29 cellular contexts compared by ENCODE assay signal in genomic region chrX:94655180-94655579, GRCh38.
DNase-seq lines count a peak whose midpoint lies in the region; ATAC-seq, FAIRE-seq and TF ChIP-seq lines count a peak whose summit lies in the region.
"Had no signal": no experiment of that assay in that cellular context is flagged by ENCODE, and none has a peak within 500 bp of the region (broad histone marks: within the 10 kb centered on the region; RNA-seq: fewer than 3 reads in every experiment).

No MANE protein-coding gene starts in this region.

- FAIRE-seq in GM19239 (lab: Jason Lieb, UNC), result no peak
- FAIRE-seq: A204.1, GM12878, GM12892, GM18507 had no signal

- ATAC-seq in left lung (peak; percentile 91), lung (ENCODE audit: insufficient read depth, low FRiP score) (peak; percentile 75), upper lobe of right lung (peak; percentile 90), HG03521 (IDR thresholded peaks at IDR 0.05; ENCODE audit: unreplicated experiment) (no peak), PC-3 (no peak)
- ATAC-seq in activated naive CD4-positive, alpha-beta T cell treated with anti-CD3 and anti-CD28 coated beads, Interleukin-2, amount 50 U/mL, for 72 hours, result no peak
- ATAC-seq: GM12878 had no signal

- POLR2A ChIA-PET in PC-3 (lab: Charles Lee; ENCODE audit: unreplicated experiment), result no interaction called here

- H3K9me2 ChIP-seq in hepatocyte (replicated peaks; ENCODE audit: insufficient read depth), result no peaks in the 10 kb centered on the region
- no peaks in the 10 kb centered on the region for H3K9me2 ChIP-seq in PC-3 (replicated peaks; ENCODE audit: low read length)

- H4K20me1 ChIP-seq in hepatocyte (ENCODE audit: insufficient read depth, poor library complexity, severe bottlenecking) (no peaks in the 10 kb centered on the region), PC-3 (ENCODE audit: low read length) (no peaks in the 10 kb centered on the region)
- H4K20me1 ChIP-seq: BLaER1 had no signal

- H3K9me3 ChIP-seq in hepatocyte (ENCODE audit: low read depth), result no peaks in the 10 kb centered on the region
- no peaks in the 10 kb centered on the region for H3K9me3 ChIP-seq in left lung
- H3K9me3 ChIP-seq in lung (ENCODE audit: control insufficient read depth in 2 of 2, insufficient read depth in 1 of 2, low read length in 1 of 2), result peaks cover 0 to 6% of the 10 kb centered on the region in 2 donors
- H3K9me3 ChIP-seq in upper lobe of right lung, result no peaks in the 10 kb centered on the region
- no peaks in the 10 kb centered on the region for H3K9me3 ChIP-seq in PC-3 (ENCODE audit: low read length)
- H3K9me3 ChIP-seq: BE2C had no signal

- H3K4me1 ChIP-seq in hepatocyte (ENCODE audit: insufficient read depth) (no peaks in the 10 kb centered on the region), left lung (no peaks in the 10 kb centered on the region), lung (ENCODE audit: control insufficient read depth in 2 of 2, insufficient read depth in 2 of 2, low read length in 2 of 2) (no peaks in the 10 kb centered on the region), upper lobe of right lung (no peaks in the 10 kb centered on the region), PC-3 (ENCODE audit: insufficient read depth, low read length) (no peaks in the 10 kb centered on the region)
- H3K4me1 ChIP-seq: BE2C, BLaER1 had no signal

- CTCF ChIA-PET in PC-3 (lab: Charles Lee), result no interaction called here

- H3K36me3 ChIP-seq in hepatocyte (replicated peaks; ENCODE audit: insufficient read depth, low read depth) (no peaks in the 10 kb centered on the region), left lung (no peaks in the 10 kb centered on the region), lung (ENCODE audit: control insufficient read depth in 2 of 2, insufficient read depth in 2 of 2, low read length in 2 of 2) (no peaks in the 10 kb centered on the region), upper lobe of right lung (no peaks in the 10 kb centered on the region), PC-3 (ENCODE audit: low read depth, low read length) (no peaks in the 10 kb centered on the region)
- H3K36me3 ChIP-seq: BE2C, BLaER1 had no signal

- H3K9me3 Mint-ChIP-seq in activated naive CD4-positive, alpha-beta T cell treated with anti-CD3 and anti-CD28 coated beads, Interleukin-2, amount 50 U/mL, for 72 hours, result peaks cover 0 to 6% of the 10 kb centered on the region in 2 donors

- DNase-seq in hepatocyte (ENCODE audit: low spot score), result no peak
- peak in 1 of 2 donors; percentile 40 for DNase-seq in left lung
- peak; percentile 52 for DNase-seq in lung (ENCODE audit: low spot score)
- DNase-seq in upper lobe of right lung, result no peak
- no peak for DNase-seq in GM19239 (ENCODE audit: insufficient read length, low spot score)
- DNase-seq in activated naive CD4-positive, alpha-beta T cell treated with anti-CD3 and anti-CD28 coated beads, Interleukin-2, amount 50 U/mL, for 72 hours (ENCODE audit: low spot score in 2 of 2), result no peak
- DNase-seq in PC-3, result no peak
- DNase-seq: 8988T; ACHN; BE2C; C1 segment of cervical spinal cord; CD4-positive, alpha-beta memory T cell; CD4-positive, CD25-positive, alpha-beta regulatory T cell; CD8-positive, alpha-beta memory T cell; COR-L47; DMS 273 treated with DMSO at 0.1 percent for 48 hours; DMS153; DMS53; DMS79; DND-41; EL; GDM1 had no signal

- intact Hi-C loops in left lung (cut with DNase I) (no loop called here), upper lobe of right lung (cut with DNase I) (no loop called here), PC-3 (cut with micrococcal nuclease) (no loop called here)

- no peaks in the 10 kb centered on the region for H3K27me3 ChIP-seq in hepatocyte
- H3K27me3 ChIP-seq in left lung, result no peaks in the 10 kb centered on the region
- H3K27me3 ChIP-seq in lung (ENCODE audit: control insufficient read depth, insufficient read depth), result no peaks in the 10 kb centered on the region
- H3K27me3 ChIP-seq in upper lobe of right lung, result no peaks in the 10 kb centered on the region
- no peaks in the 10 kb centered on the region for H3K27me3 ChIP-seq in PC-3 (ENCODE audit: low read length)
- H3K27me3 ChIP-seq: BE2C had no signal

- H3K27ac ChIP-seq in hepatocyte (peak overlapping the region; percentile 25), left lung (peak overlapping the region in 1 of 2 donors; percentile 27), lung (ENCODE audit: low read depth in 1 of 2, low read length in 1 of 2) (no peak overlapping the region), upper lobe of right lung (no peak overlapping the region), PC-3 (ENCODE audit: low read length) (no peak overlapping the region)
- H3K27ac ChIP-seq: BLaER1 had no signal

- 59% methylated on average over 1 of the region's 1 CpG for WGBS in hepatocyte (ENCODE audit: low lambda C conversion rate, missing lambda C conversion rate)
- 51 to 55% methylated on average over 1 of the region's 1 CpG for WGBS in lung, 2 donors

- H3K9ac ChIP-seq in PC-3 (ENCODE audit: low read length), result no peak overlapping the region
- H3K9ac ChIP-seq: BLaER1 had no signal

- no TSS peak for BruUV-seq in PC-3 (replicated peaks; lab: Mats Ljungman, UMichigan)

- H3K27ac Mint-ChIP-seq in activated naive CD4-positive, alpha-beta T cell treated with anti-CD3 and anti-CD28 coated beads, Interleukin-2, amount 50 U/mL, for 72 hours, result no peak overlapping the region
- H3K27ac Mint-ChIP-seq: CD14-positive monocyte; CD4-positive, alpha-beta memory T cell; CD4-positive, CD25-positive, alpha-beta regulatory T cell; CD8-positive, alpha-beta memory T cell had no signal

- H3K79me2 ChIP-seq in hepatocyte, result no peaks in the 10 kb centered on the region
- no peaks in the 10 kb centered on the region for H3K79me2 ChIP-seq in PC-3 (ENCODE audit: low read length)

- TF ChIP-seq CTCF in hepatocyte (IDR thresholded peaks at IDR 0.05; ENCODE audit: poor library complexity) (no peak), left lung (IDR thresholded peaks at IDR 0.05) (no peak), lung (IDR thresholded peaks at IDR 0.05; ENCODE audit: control extremely low read depth, extremely low read depth) (no peak), upper lobe of right lung (IDR thresholded peaks at IDR 0.05) (no peak), PC-3 (conservative IDR thresholded peaks at IDR 0.05; ENCODE audit: low read depth, low read length) (no peak)

- no peaks in the 10 kb centered on the region for H3F3A ChIP-seq in PC-3 (ENCODE audit: low read length, unreplicated experiment)

- H3K4me2 ChIP-seq in hepatocyte (no peak overlapping the region), PC-3 (ENCODE audit: low read length) (no peak overlapping the region)
- H3K4me2 ChIP-seq: BLaER1 had no signal

- peaks cover 0 to 5% of the 10 kb centered on the region in 2 donors for H3K36me3 Mint-ChIP-seq in activated naive CD4-positive, alpha-beta T cell treated with anti-CD3 and anti-CD28 coated beads, Interleukin-2, amount 50 U/mL, for 72 hours
- H3K36me3 Mint-ChIP-seq: CD14-positive monocyte; CD4-positive, alpha-beta memory T cell; CD4-positive, CD25-positive, alpha-beta regulatory T cell; CD8-positive, alpha-beta memory T cell had no signal

- H2AFZ ChIP-seq in hepatocyte (peak overlapping the region; percentile 21), PC-3 (ENCODE audit: low read length) (no peak overlapping the region)

- H3K4me3 ChIP-seq in hepatocyte (no peak overlapping the region), left lung (no peak overlapping the region), lung (no peak overlapping the region), upper lobe of right lung (no peak overlapping the region), PC-3 (ENCODE audit: low read length) (no peak overlapping the region)
- H3K4me3 ChIP-seq: BLaER1, GM12878 had no signal

Comparison
In these comparisons a context has a peak if more than half of its experiments do, and no peak if none do; other contexts are left out.
1. ATAC-seq: peak in left lung (single experiment), lung (single experiment) and upper lobe of right lung (single experiment); none in HG03521 (single experiment), activated naive CD4-positive, alpha-beta T cell treated with anti-CD3 and anti-CD28 coated beads, Interleukin-2, amount 50 U/mL, for 72 hours (0 of 2) and PC-3 (single experiment).